In the genomic region with DNA sequence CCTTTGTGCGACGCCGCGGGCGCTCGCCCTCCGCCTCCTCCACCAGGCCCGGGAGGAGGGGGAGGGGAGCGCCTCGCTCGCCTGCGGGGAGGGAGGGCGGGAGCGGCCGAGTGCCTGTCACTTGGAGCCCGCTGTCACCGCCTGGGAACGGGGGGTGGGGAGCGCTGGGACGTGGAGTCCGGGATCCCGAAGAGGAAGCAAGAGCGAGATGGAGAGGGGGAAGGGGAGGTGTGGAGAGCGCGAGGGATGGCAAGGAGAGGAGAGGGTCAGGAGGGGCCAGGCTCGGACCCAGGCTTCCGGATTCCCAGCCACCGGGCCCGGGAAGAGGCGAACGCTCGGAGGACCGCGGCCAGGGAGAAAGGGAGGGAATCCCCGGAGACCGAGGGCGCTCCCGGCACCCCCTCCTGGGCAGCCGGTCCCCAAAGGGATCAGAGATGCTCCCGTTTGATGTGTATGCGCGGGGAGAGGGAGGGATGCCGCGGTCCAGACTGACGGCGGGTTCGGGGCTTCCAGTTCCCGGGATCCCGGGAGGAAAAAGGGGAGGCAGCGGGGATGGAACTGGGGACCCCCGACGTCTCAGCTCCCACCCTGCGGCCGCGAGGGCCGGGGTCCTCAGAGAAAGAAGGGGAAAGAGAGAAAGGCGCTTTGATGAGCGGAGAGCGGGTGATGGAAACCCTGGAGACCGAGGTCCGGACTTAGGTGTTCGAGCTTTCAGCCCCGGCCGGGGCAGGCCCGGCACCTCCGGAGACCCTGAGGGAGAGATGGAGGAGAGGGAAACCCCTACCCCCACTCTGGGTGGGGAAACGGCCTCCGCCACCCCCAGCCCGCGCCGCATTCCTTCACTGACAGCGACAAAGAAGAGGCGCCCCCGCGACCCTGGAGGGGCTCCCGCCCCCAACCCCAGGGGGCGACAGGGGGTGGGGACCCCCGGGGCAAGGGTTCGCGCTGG, we compare ENCODE assay signal across 9 cellular contexts. TPM values are rescaled to one million over a fixed set of nuclear protein-coding genes. Genes with fewer than 3 reads are reported as not detected.
DNase-seq lines count a peak whose midpoint lies in the region; ATAC-seq, FAIRE-seq and TF ChIP-seq lines count a peak whose summit lies in the region.
"Had no signal": no experiment of that assay in that cellular context is flagged by ENCODE, and none has a peak within 500 bp of the region (broad histone marks: within the 10 kb centered on the region; RNA-seq: fewer than 3 reads in every experiment).

No MANE protein-coding gene starts in this region.

- H4K20me1 ChIP-seq in HCT116 (ENCODE audit: insufficient read depth): no peaks in the 10 kb centered on the region

- peaks cover 48% of the 10 kb centered on the region for H3K27me3 Mint-ChIP-seq in activated CD4-positive, alpha-beta memory T cell treated with anti-CD3 and anti-CD28 coated beads for 36 hours

- H3K9me2 ChIP-seq in HCT116 (ENCODE audit: insufficient read depth): no peaks in the 10 kb centered on the region

- intact Hi-C loops in HCT116 (cut with micrococcal nuclease): no loop called here
- intact Hi-C loops in activated CD4-positive, alpha-beta memory T cell treated with anti-CD3 and anti-CD28 coated beads for 36 hours (cut with micrococcal nuclease): loop anchor here (2.0 kb wide), 1 partner anchor 326 kb away; no protein-coding TSS in a partner anchor

- DNase-seq in AG04450 (ENCODE audit: low read depth, low spot score) (no peak), HCT116 (ENCODE audit: low read depth, low spot score) (no peak), RCC 7860 (ENCODE audit: low spot score) (no peak), GM13976 (ENCODE audit: low spot score) (no peak)
- DNase-seq in activated CD4-positive, alpha-beta memory T cell treated with anti-CD3 and anti-CD28 coated beads for 36 hours: no peak

- no peak overlapping the region for H3K27ac ChIP-seq in AG04450 (ENCODE audit: low read depth, low read length)
- no peak overlapping the region for H3K27ac ChIP-seq in HCT116 (ENCODE audit: low read depth, low read length)
- H3K27ac ChIP-seq in iPS-18a (ENCODE audit: low read length): no peak overlapping the region

- no peak for FAIRE-seq in RCC 7860 (lab: Jason Lieb, UNC)

- TF ChIP-seq CTCF in AG04450 (IDR thresholded peaks at IDR 0.05; ENCODE audit: low read depth, low read length): no peak
- no peak for TF ChIP-seq CTCF in HCT116 (IDR thresholded peaks at IDR 0.05 in 2 of 3, conservative IDR thresholded peaks at IDR 0.05 in 1 of 3; ENCODE audit: borderline replicate concordance in 1 of 3, insufficient read depth in 1 of 3, low read depth in 2 of 3, low read length in 2 of 3)
- no peak for TF ChIP-seq CTCF in GM13976 (IDR thresholded peaks at IDR 0.05; ENCODE audit: borderline replicate concordance, control extremely low read depth, extremely low read depth, insufficient read depth, missing control alignments)

- peak overlapping the region; percentile 61 for H2AFZ ChIP-seq in HCT116 (ENCODE audit: low read depth, low read length, poor library complexity, severe bottlenecking)

- no peaks in the 10 kb centered on the region for H3K36me3 Mint-ChIP-seq in activated CD4-positive, alpha-beta memory T cell treated with anti-CD3 and anti-CD28 coated beads for 36 hours

- H3K4me2 ChIP-seq in HCT116 (ENCODE audit: low read length): peak overlapping the region; percentile 90

- H3K79me2 ChIP-seq in HCT116 (ENCODE audit: insufficient read depth, low read length): no peaks in the 10 kb centered on the region

- peaks cover 16% of the 10 kb centered on the region for H3K4me1 Mint-ChIP-seq in activated CD4-positive, alpha-beta memory T cell treated with anti-CD3 and anti-CD28 coated beads for 36 hours (ENCODE audit: low read depth)

- H3K9ac ChIP-seq in HCT116 (ENCODE audit: low read length) (peak overlapping the region; percentile 23), iPS-18a (ENCODE audit: low read length) (no peak overlapping the region)

- H3K36me3 ChIP-seq in HCT116 (ENCODE audit: control insufficient read depth in 1 of 2, insufficient read depth in 2 of 2, low read length in 2 of 2): no peaks in the 10 kb centered on the region
- no peaks in the 10 kb centered on the region for H3K36me3 ChIP-seq in iPS-18a (ENCODE audit: control insufficient read depth, low read depth, low read length)

- BruUV-seq in HCT116 (replicated peaks; lab: Mats Ljungman, UMichigan): no TSS peak

- RAD21 ChIA-PET in HCT116 (lab: Charles Lee; ENCODE audit: low non-redundant PET in 1 of 2, low total read pairs in 2 of 2, uncharacterized antibody in 2 of 2, unreplicated experiment in 2 of 2): no interaction called here

- H3K27ac Mint-ChIP-seq in activated CD4-positive, alpha-beta memory T cell treated with anti-CD3 and anti-CD28 coated beads for 36 hours: no peak overlapping the region

- POLR2A ChIA-PET in AG04450 (lab: Yijun Ruan, JAX) (no interaction called here), HCT116 (lab: Charles Lee) (no interaction called here)
- POLR2A ChIA-PET in activated CD4-positive, alpha-beta memory T cell treated with anti-CD3 and anti-CD28 coated beads for 36 hours (lab: Charles Lee): no interaction called here

- peaks cover 10 to 38% of the 10 kb centered on the region in 2 experiments; a peak in 3 of 4 replicates for H3K4me1 ChIP-seq in HCT116 (ENCODE audit: control insufficient read depth in 1 of 2, insufficient read depth in 2 of 2, low read length in 2 of 2)
- H3K4me1 ChIP-seq in iPS-18a (ENCODE audit: control insufficient read depth, low read depth, low read length): peaks cover 14% of the 10 kb centered on the region

- H3K9me3 Mint-ChIP-seq in activated CD4-positive, alpha-beta memory T cell treated with anti-CD3 and anti-CD28 coated beads for 36 hours: no peaks in the 10 kb centered on the region

- TF ChIP-seq POLR2A in HCT116 (IDR thresholded peaks at IDR 0.05; ENCODE audit: borderline replicate concordance, extremely low read depth, insufficient read depth, insufficient read length): no peak

- peak overlapping the region; percentile 59 for H3K4me3 ChIP-seq in AG04450 (ENCODE audit: low read depth, low read length)
- peak overlapping the region; percentile 54 to 61 for H3K4me3 ChIP-seq in HCT116 (replicated peaks in 1 of 2; ENCODE audit: low read depth in 1 of 2, low read length in 2 of 2)
- H3K4me3 ChIP-seq in iPS-18a (ENCODE audit: low read length): peak overlapping the region; percentile 74
- H3K4me3 ChIP-seq: lung had no signal

- no peak for TF ChIP-seq RAD21 in HCT116 (IDR thresholded peaks at IDR 0.05; ENCODE audit: low read depth)

- CTCF ChIA-PET in AG04450 (lab: Charles Lee) (no interaction called here), HCT116 (lab: Charles Lee) (no interaction called here)
- CTCF ChIA-PET in activated CD4-positive, alpha-beta memory T cell treated with anti-CD3 and anti-CD28 coated beads for 36 hours (lab: Charles Lee): interaction anchor here (2.4 kb wide), 1 partner anchor 36 kb away, joined by 8 read pairs; the partner anchor contains the start of gene SPINT2

- H3K27me3 ChIP-seq in AG04450 (ENCODE audit: control insufficient read depth, insufficient read depth, low read length) (peaks cover 5% of the 10 kb centered on the region), HCT116 (ENCODE audit: insufficient read depth, low read length) (no peaks in the 10 kb centered on the region), iPS-18a (ENCODE audit: control insufficient read depth, insufficient read depth, low read length) (no peaks in the 10 kb centered on the region)

- H3K4me3 Mint-ChIP-seq in activated CD4-positive, alpha-beta memory T cell treated with anti-CD3 and anti-CD28 coated beads for 36 hours: peak overlapping the region; percentile 49

- H3K9me3 ChIP-seq in AG04450 (ENCODE audit: control insufficient read depth, insufficient read depth, low read length) (no peaks in the 10 kb centered on the region; the same call in 1 of the 2 replicates), HCT116 (ENCODE audit: control insufficient read depth in 1 of 2, insufficient read depth in 1 of 2, low read depth in 1 of 2, low read length in 2 of 2) (no peaks in the 10 kb centered on the region), iPS-18a (ENCODE audit: control insufficient read depth, low read depth, low read length) (no peaks in the 10 kb centered on the region)

- in situ Hi-C loops in GM13976 (cut with MboI; ENCODE audit: low sequenced_read_pairs, unreplicated experiment): no loop called here

- ATAC-seq in HCT116: no peak
- ATAC-seq in HG02938 (IDR thresholded peaks at IDR 0.05; ENCODE audit: unreplicated experiment): no peak
- no peak for ATAC-seq in GM18873 (IDR thresholded peaks at IDR 0.05; ENCODE audit: low FRiP score, unreplicated experiment)

TF ChIP-seq in HCT116, 20 proteins besides CTCF, POLR2A, EP300 and RAD21 (continues in another document):
- TF ChIP-seq EZH2 (IDR thresholded peaks at IDR 0.05) (no peak), SRF (IDR thresholded peaks at IDR 0.05; ENCODE audit: low read depth) (no peak), EGR1 (IDR thresholded peaks at IDR 0.05; ENCODE audit: low read depth) (no peak), POLR2AphosphoS5 (IDR thresholded peaks at IDR 0.05; ENCODE audit: low read depth, low read length) (no peak), CEBPB (IDR thresholded peaks at IDR 0.05; ENCODE audit: low read depth) (no peak), JUND (IDR thresholded peaks at IDR 0.05) (no peak), FOSL1 (IDR thresholded peaks at IDR 0.05; ENCODE audit: low read depth) (no peak), ELF1 (IDR thresholded peaks at IDR 0.05; ENCODE audit: borderline replicate concordance, low read depth) (no peak), MAX (IDR thresholded peaks at IDR 0.05) (no peak), SP1 (IDR thresholded peaks at IDR 0.05; ENCODE audit: low read depth) (no peak), ZNF274 (IDR thresholded peaks at IDR 0.05; ENCODE audit: low read depth, low read length) (no peak)

RNA-seq across cellular contexts. Expression of gene DPF1, which starts 4.7 kb away (rescaled TPM):
- 1.4 and 1.6 TPM in 2 replicates for polyA plus RNA-seq in AG04450 (2011; rRNA removed)
- 1.8 and 2.2 TPM in 2 replicates for polyA minus RNA-seq in AG04450 (2011; rRNA and poly(A)+ RNA removed)
- 9.7 TPM for total RNA-seq in HCT116 (2021; ENCODE audit: unreplicated experiment)
- polyA plus RNA-seq in HCT116 (2012): 4.6 and 6.6 TPM in 2 replicates
- 1 to 10 TPM in 1 of 2 experiments, under 1 TPM in 1; 0.75 to 1.2 TPM for total RNA-seq in activated CD4-positive, alpha-beta memory T cell treated with anti-CD3 and anti-CD28 coated beads for 36 hours

RNA-seq across cellular contexts. Expression of gene PPP1R14A, which starts 27.4 kb away (rescaled TPM):
- polyA plus RNA-seq in AG04450 (2011; rRNA removed): 0.62 and 1.0 TPM in 2 replicates
- 0.48 TPM in 1 of 2 replicates, not detected in the other for polyA minus RNA-seq in AG04450 (2011; rRNA and poly(A)+ RNA removed)
- total RNA-seq in HCT116 (2021; ENCODE audit: unreplicated experiment): 0.84 TPM
- polyA plus RNA-seq in HCT116 (2012): not detected in 2 replicates
- 1 to 10 TPM; 1.6 to 1.8 TPM for total RNA-seq in activated CD4-positive, alpha-beta memory T cell treated with anti-CD3 and anti-CD28 coated beads for 36 hours

RNA-seq across cellular contexts. Expression of gene SPINT2, which starts 35.6 kb away (rescaled TPM):
- polyA plus RNA-seq in AG04450 (2011; rRNA removed): 1.3 and 1.8 TPM in 2 replicates
- 0.37 and 1.7 TPM in 2 replicates for polyA minus RNA-seq in AG04450 (2011; rRNA and poly(A)+ RNA removed)
- 500 TPM for total RNA-seq in HCT116 (2021; ENCODE audit: unreplicated experiment)
- 492 and 532 TPM in 2 replicates for polyA plus RNA-seq in HCT116 (2012)
- total RNA-seq in activated CD4-positive, alpha-beta memory T cell treated with anti-CD3 and anti-CD28 coated beads for 36 hours: 10 to 100 TPM; 57.5 to 60.9 TPM
